Comparison of ENCODE assay signal across 1 cellular context in genomic region chr1:205749094-205749825, GRCh38.
TF ChIP-seq lines count a peak whose summit lies in the region.

No MANE protein-coding gene starts in this region.

TF ChIP-seq in K562, 482 proteins besides CTCF, POLR2A, EP300 and RAD21 (continued from another document and continues in another):
- TF ChIP-seq HMBOX1 (IDR thresholded peaks at IDR 0.05) (no peak), NONO (IDR thresholded peaks at IDR 0.05; ENCODE audit: low read depth in 2 of 2, low read length in 1 of 2) (peak; percentile 43 to 63; a peak in 1 of 4 replicates), SIN3A (IDR thresholded peaks at IDR 0.05; ENCODE audit: borderline replicate concordance in 2 of 2, control insufficient read depth in 1 of 2, low read depth in 2 of 2, low read length in 2 of 2) (peak; percentile 58 to 86; a peak in 2 of 4 replicates), ZNF444 (CRISPR knock-in tag; IDR thresholded peaks at IDR 0.05) (peak; percentile 18; the same call in 1 of the 2 replicates), POLR2B (IDR thresholded peaks at IDR 0.05; ENCODE audit: low read depth, partially characterized antibody) (peak; percentile 64), BRF1 (IDR thresholded peaks at IDR 0.05; ENCODE audit: borderline replicate concordance, extremely low read depth, insufficient read length) (no peak), XRCC5 (IDR thresholded peaks at IDR 0.05; ENCODE audit: low read depth, low read length) (peak; percentile 84; the same call in 1 of the 2 replicates), KAT7 (CRISPR knock-in tag; IDR thresholded peaks at IDR 0.05; ENCODE audit: borderline replicate concordance) (peak; percentile 99), MYNN (IDR thresholded peaks at IDR 0.05) (peak; percentile 75), MYNN (CRISPR knock-in tag; IDR thresholded peaks at IDR 0.05) (no peak), SUPT5H (IDR thresholded peaks at IDR 0.05) (peak; percentile 65), ARHGAP35 (IDR thresholded peaks at IDR 0.05; ENCODE audit: partially characterized antibody) (peak; percentile 64), NFIX (CRISPR knock-in tag; IDR thresholded peaks at IDR 0.05; ENCODE audit: low read depth) (0 out of 2 replicates have a peak, but pooled peaks have one; percentile 4), ZBED1 (IDR thresholded peaks at IDR 0.05) (no peak), ZNF79 (CRISPR knock-in tag; IDR thresholded peaks at IDR 0.05; ENCODE audit: low read depth) (peak; percentile 64; the same call in 1 of the 2 replicates), EGR1 (conservative IDR thresholded peaks at IDR 0.05) (peak; percentile 100), ZNF57 (CRISPR knock-in tag; IDR thresholded peaks at IDR 0.05) (peak; percentile 60; the same call in 1 of the 2 replicates), CTBP1 (IDR thresholded peaks at IDR 0.05; ENCODE audit: borderline replicate concordance) (peak; percentile 70), ZFP91 (CRISPR knock-in tag; IDR thresholded peaks at IDR 0.05) (0 out of 2 replicates have a peak, but pooled peaks have one; percentile 18), FOXA3 (CRISPR knock-in tag; conservative IDR thresholded peaks at IDR 0.05 in 1 of 2, IDR thresholded peaks at IDR 0.05 in 1 of 2) (0 out of 4 replicates have a peak, but pooled peaks have one; percentile 37 to 38), HDAC1 (IDR thresholded peaks at IDR 0.05) (peak in 1 of 2 experiments; percentile 4; a peak in 1 of 4 replicates), SPI1 (IDR thresholded peaks at IDR 0.05; ENCODE audit: borderline replicate concordance, low read depth, low read length) (no peak), GTF2E2 (tag; IDR thresholded peaks at IDR 0.05) (no peak), ZNF639 (CRISPR knock-in tag; conservative IDR thresholded peaks at IDR 0.05 in 1 of 2, IDR thresholded peaks at IDR 0.05 in 1 of 2) (peak in 1 of 2 experiments; percentile 92; a peak in 2 of 4 replicates), HDAC6 (IDR thresholded peaks at IDR 0.05; ENCODE audit: low read depth, low read length) (no peak), ILF3 (IDR thresholded peaks at IDR 0.05; ENCODE audit: borderline replicate concordance) (peak; percentile 81; the same call in 1 of the 2 replicates), BMI1 (IDR thresholded peaks at IDR 0.05; ENCODE audit: low read length) (no peak), TAL1 (IDR thresholded peaks at IDR 0.05) (0 out of 2 replicates have a peak, but pooled peaks have one; percentile 1), ZBTB33 (CRISPR knock-in tag; IDR thresholded peaks at IDR 0.05) (0 out of 2 replicates have a peak, but pooled peaks have one; percentile 36), ZBTB26 (CRISPR knock-in tag; IDR thresholded peaks at IDR 0.05) (peak; percentile 83), ZNF766 (CRISPR knock-in tag; conservative IDR thresholded peaks at IDR 0.05) (peak; percentile 78; the same call in 1 of the 2 replicates), VEZF1 (CRISPR knock-in tag; IDR thresholded peaks at IDR 0.05) (peak; percentile 99), HEY1 (CRISPR knock-in tag; IDR thresholded peaks at IDR 0.05; ENCODE audit: borderline replicate concordance) (no peak), ATF7 (IDR thresholded peaks at IDR 0.05) (peak; percentile 90), SRSF1 (IDR thresholded peaks at IDR 0.05; ENCODE audit: low read depth, low read length) (0 out of 2 replicates have a peak, but pooled peaks have one; percentile 34), NFRKB (IDR thresholded peaks at IDR 0.05; ENCODE audit: low read depth) (0 out of 2 replicates have a peak, but pooled peaks have one; percentile 41), KDM5B (IDR thresholded peaks at IDR 0.05; ENCODE audit: insufficient replicate concordance, low read depth, low read length) (no peak), ZBTB43 (CRISPR knock-in tag; IDR thresholded peaks at IDR 0.05) (0 out of 2 replicates have a peak, but pooled peaks have one; percentile 43), ZBTB9 (CRISPR knock-in tag; IDR thresholded peaks at IDR 0.05) (peak; percentile 83), RNF219 (CRISPR knock-in tag; IDR thresholded peaks at IDR 0.05) (no peak), HNRNPLL (IDR thresholded peaks at IDR 0.05; ENCODE audit: low read depth, low read length, poor library complexity, severe bottlenecking) (peak; percentile 49), NKRF (IDR thresholded peaks at IDR 0.05; ENCODE audit: borderline replicate concordance) (peak; percentile 55; the same call in 1 of the 2 replicates), KLF16 (IDR thresholded peaks at IDR 0.05) (peak; percentile 21; the same call in 1 of the 2 replicates), CSDE1 (IDR thresholded peaks at IDR 0.05) (no peak), PCBP2 (IDR thresholded peaks at IDR 0.05; ENCODE audit: low read depth, low read length, poor library complexity, severe bottlenecking) (peak; percentile 73), THAP7 (CRISPR knock-in tag; IDR thresholded peaks at IDR 0.05) (no peak), NCOA4 (IDR thresholded peaks at IDR 0.05; ENCODE audit: partially characterized antibody) (no peak), KLF13 (tag; IDR thresholded peaks at IDR 0.05; ENCODE audit: borderline replicate concordance, low read depth) (peak; percentile 89), ZNF699 (CRISPR knock-in tag; IDR thresholded peaks at IDR 0.05; ENCODE audit: insufficient replicate concordance) (no peak), HNRNPL (IDR thresholded peaks at IDR 0.05; ENCODE audit: low read depth, low read length) (peak; percentile 97)
